Comparison of ENCODE assay signal across 19 cellular contexts in the genomic region with DNA sequence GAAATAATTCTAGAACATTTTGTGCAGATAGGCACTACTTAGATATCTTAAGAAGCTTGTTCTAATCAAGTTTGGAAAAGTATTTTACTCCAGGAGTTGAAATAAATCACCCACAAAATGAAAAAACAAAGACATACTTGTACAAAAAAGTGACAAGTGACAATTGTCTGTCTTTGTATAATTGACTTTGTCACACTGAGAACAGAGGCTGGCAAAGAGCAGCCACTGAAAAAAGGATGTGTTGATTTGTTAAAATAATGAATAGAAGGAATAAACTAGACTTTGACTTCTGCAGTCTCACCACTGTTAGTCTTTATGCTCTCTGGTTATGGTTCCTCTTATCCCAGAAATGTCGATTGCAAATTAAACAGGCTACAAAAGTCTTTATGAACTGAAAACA.
A peak's percentile ranks its signal among the peaks of the same experiment; 100 is the strongest.
DNase-seq lines count a peak whose midpoint lies in the region; ATAC-seq lines count a peak whose summit lies in the region.
"Had no signal": no experiment of that assay in that cellular context is flagged by ENCODE, and none has a peak within 500 bp of the region (broad histone marks: within the 10 kb centered on the region; RNA-seq: fewer than 3 reads in every experiment).

No MANE protein-coding gene starts in this region.

- no peak for ATAC-seq in activated T-cell treated with anti-CD3 and anti-CD28 coated beads, Interleukin-2, amount 50 U/mL, for 4 hours
- ATAC-seq: GM12878 had no signal

- H2AFZ ChIP-seq in ACC112 (ENCODE audit: low read length, unreplicated experiment) = peak overlapping the region; percentile 35

- no peaks in the 10 kb centered on the region for H3K9me3 Mint-ChIP-seq in activated T-cell treated with anti-CD3 and anti-CD28 coated beads, Interleukin-2, amount 50 U/mL, for 4 hours
- H3K9me3 Mint-ChIP-seq: CD4-positive, alpha-beta memory T cell had no signal

- no peak overlapping the region for H3K4me3 Mint-ChIP-seq in activated T-cell treated with anti-CD3 and anti-CD28 coated beads, Interleukin-2, amount 50 U/mL, for 4 hours
- H3K4me3 Mint-ChIP-seq: CD4-positive, alpha-beta memory T cell had no signal

- no peaks in the 10 kb centered on the region for H3K79me2 ChIP-seq in ACC112 (ENCODE audit: control insufficient read depth, insufficient read depth, low read length, unreplicated experiment)

- intact Hi-C loops in head of caudate nucleus (cut with DNase I) = no loop called here

- peaks cover 27% of the 10 kb centered on the region for H3K4me1 ChIP-seq in ACC112 (ENCODE audit: control insufficient read depth, insufficient read depth, low read length, unreplicated experiment)
- H3K4me1 ChIP-seq: SJSA1 had no signal

- no peaks in the 10 kb centered on the region for H3K27me3 Mint-ChIP-seq in activated T-cell treated with anti-CD3 and anti-CD28 coated beads, Interleukin-2, amount 50 U/mL, for 4 hours (ENCODE audit: low read depth)
- H3K27me3 Mint-ChIP-seq: CD4-positive, alpha-beta memory T cell had no signal

- H3K27ac ChIP-seq in ACC112 (ENCODE audit: low read depth, low read length) = peak overlapping the region; percentile 73
- peak overlapping the region; percentile 57 for H3K27ac ChIP-seq in angular gyrus (ENCODE audit: low read depth, low read length)
- H3K27ac ChIP-seq: BLaER1, KMS-11, SJSA1 had no signal

- H3K36me3 Mint-ChIP-seq in activated T-cell treated with anti-CD3 and anti-CD28 coated beads, Interleukin-2, amount 50 U/mL, for 4 hours (ENCODE audit: insufficient read depth) = no peaks in the 10 kb centered on the region
- H3K36me3 Mint-ChIP-seq: CD4-positive, alpha-beta memory T cell had no signal

- no peaks in the 10 kb centered on the region for H3K27me3 ChIP-seq in ACC112 (ENCODE audit: insufficient read depth, low read length)
- H3K27me3 ChIP-seq: BLaER1, SJSA1 had no signal

- DNase-seq in head of caudate nucleus (peak in 24 of 42 donors; percentile 11 to 75 (median 38)), pons (ENCODE audit: low spot score) (peak; percentile 97), kidney tubule cell (ENCODE audit: low spot score) (no peak), NCI-H2107 treated with DMSO at 0.1 percent for 48 hours (lab: John Stamatoyannopoulos, UW; ENCODE audit: unreplicated experiment) (no peak), RPMI8226 (no peak)
- no peak for DNase-seq in activated T-cell treated with anti-CD3 and anti-CD28 coated beads, Interleukin-2, amount 50 U/mL, for 4 hours
- DNase-seq: Calu3; CD4-positive, alpha-beta memory T cell; EL; NCI-H1417 treated with DMSO at 0.1 percent for 48 hours; NCI-H187 treated with DMSO at 0.1 percent for 48 hours; NCI-H226; OCI-M1 had no signal

- no peaks in the 10 kb centered on the region for H3K36me3 ChIP-seq in ACC112 (ENCODE audit: insufficient read depth, low read length)
- H3K36me3 ChIP-seq: BLaER1, SJSA1 had no signal

- H3K4me3 ChIP-seq in ACC112 (ENCODE audit: low read depth, low read length) = no peak overlapping the region
- H3K4me3 ChIP-seq: BLaER1, GM12878, SJSA1 had no signal

- H3K4me1 Mint-ChIP-seq in activated T-cell treated with anti-CD3 and anti-CD28 coated beads, Interleukin-2, amount 50 U/mL, for 4 hours (ENCODE audit: low read depth) = no peaks in the 10 kb centered on the region
- H3K4me1 Mint-ChIP-seq: CD4-positive, alpha-beta memory T cell had no signal

Comparison
In these comparisons a context has a peak if more than half of its experiments do, and no peak if none do; other contexts are left out.
1. DNase-seq: peak in head of caudate nucleus (24 of 42) and pons (single experiment); none in activated T-cell treated with anti-CD3 and anti-CD28 coated beads, Interleukin-2, amount 50 U/mL, for 4 hours (single experiment), kidney tubule cell (single experiment), NCI-H2107 treated with DMSO at 0.1 percent for 48 hours (single experiment) and RPMI8226 (single experiment).